Comparison of ENCODE assay signal across 17 cellular contexts in the genomic region with DNA sequence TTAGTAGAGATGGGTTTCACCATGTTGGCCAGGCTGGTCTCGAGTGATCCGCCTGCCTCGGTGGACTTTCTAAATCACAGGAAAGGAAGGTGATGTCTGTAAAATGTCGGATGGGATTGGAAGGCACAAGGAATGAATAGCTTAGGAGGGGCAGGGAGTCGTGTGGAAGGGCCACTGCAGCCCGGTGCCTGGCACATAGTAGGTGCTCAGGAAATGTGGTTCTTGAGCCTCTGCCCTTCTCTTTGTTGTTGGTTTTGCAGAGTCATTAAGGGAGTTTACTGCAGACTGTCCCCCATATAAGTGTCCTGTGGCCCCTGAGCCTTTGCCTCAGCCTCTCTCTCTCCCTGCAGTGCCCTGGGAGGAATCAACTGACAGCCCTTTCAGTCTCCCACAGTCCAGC.
"Had no signal": no experiment of that assay in that cellular context is flagged by ENCODE, and none has a peak within 500 bp of the region (broad histone marks: within the 10 kb centered on the region; RNA-seq: fewer than 3 reads in every experiment).

No MANE protein-coding gene starts in this region.

- H3K27me3 Mint-ChIP-seq: stimulated activated naive B cell treated with anti-CD40 and anti-IgM and Interleukin-4, amounts not matched to agents 10 μg/mL and 1 μg/mL and 100 μg/mL, for 72 hours had no signal

- H3K4me3 ChIP-seq: esophagus squamous epithelium, spleen had no signal

- ATAC-seq: activated CD4-positive, CD25-positive, alpha-beta regulatory T cell treated with anti-CD3 and anti-CD28 coated beads, Interleukin-2, amount 50 U/mL, for 24 hours; activated CD8-positive, alpha-beta T cell treated with anti-CD3 and anti-CD28 coated beads, Interleukin-2, amount 10 ng/mL, durations not matched to agents 7 days and 5 days; activated naive CD8-positive, alpha-beta T cell treated with anti-CD3 and anti-CD28 coated beads, Interleukin-2, amount 50 U/mL, for 24 hours; left ventricle myocardium superior; naive thymus-derived CD8-positive, alpha-beta T cell; stimulated activated naive B cell treated with anti-CD40 and anti-IgM and Interleukin-4, amounts not matched to agents 10 μg/mL and 1 μg/mL and 100 μg/mL, for 72 hours had no signal

- DNase-seq: activated CD4-positive, alpha-beta T cell treated with anti-CD3 and anti-CD28 coated beads, Interleukin-2, amount 10 ng/mL, durations not matched to agents 7 days and 5 days; activated CD8-positive, alpha-beta T cell treated with anti-CD3 and anti-CD28 coated beads, Interleukin-2, amount 10 ng/mL, durations not matched to agents 7 days and 5 days; activated naive CD4-positive, alpha-beta T cell treated with anti-CD3 and anti-CD28 coated beads for 36 hours; activated naive CD8-positive, alpha-beta T cell treated with anti-CD3 and anti-CD28 coated beads, Interleukin-2, amount 50 U/mL, for 24 hours; activated T-cell treated with anti-CD3 and anti-CD28 coated beads, Interleukin-2, amount 50 U/mL, for 24 hours; cerebellar nuclear complex; effector CD8-positive, alpha-beta T cell; esophagus squamous epithelium; left ventricle myocardium superior; naive thymus-derived CD8-positive, alpha-beta T cell; spleen; stimulated activated CD4-positive, alpha-beta T cell treated with anti-CD3 and anti-CD28 coated beads, Interleukin-4, amount 100 ng/mL, for 4 hours; stimulated activated naive B cell treated with anti-CD40 and anti-IgM and Interleukin-4, amounts not matched to agents 10 μg/mL and 1 μg/mL and 100 μg/mL, for 72 hours; T1000 had no signal

- FAIRE-seq: bronchial epithelial cell, endothelial cell of umbilical vein had no signal

- H3K36me3 Mint-ChIP-seq: naive thymus-derived CD8-positive, alpha-beta T cell had no signal

- H3K4me1 Mint-ChIP-seq: activated CD4-positive, alpha-beta T cell treated with anti-CD3 and anti-CD28 coated beads, Interleukin-2, amount 10 ng/mL, durations not matched to agents 7 days and 5 days had no signal

- H3K4me3 Mint-ChIP-seq: activated CD4-positive, alpha-beta T cell treated with anti-CD3 and anti-CD28 coated beads, Interleukin-2, amount 10 ng/mL, durations not matched to agents 7 days and 5 days; activated CD8-positive, alpha-beta T cell treated with anti-CD3 and anti-CD28 coated beads, Interleukin-2, amount 10 ng/mL, durations not matched to agents 7 days and 5 days; activated naive CD4-positive, alpha-beta T cell treated with anti-CD3 and anti-CD28 coated beads for 36 hours; activated naive CD8-positive, alpha-beta T cell treated with anti-CD3 and anti-CD28 coated beads, Interleukin-2, amount 50 U/mL, for 24 hours; activated T-cell treated with anti-CD3 and anti-CD28 coated beads, Interleukin-2, amount 50 U/mL, for 24 hours; naive thymus-derived CD8-positive, alpha-beta T cell; stimulated activated naive B cell treated with anti-CD40 and anti-IgM and Interleukin-4, amounts not matched to agents 10 μg/mL and 1 μg/mL and 100 μg/mL, for 72 hours had no signal

- H3K9me3 Mint-ChIP-seq: activated CD4-positive, alpha-beta T cell treated with anti-CD3 and anti-CD28 coated beads, Interleukin-2, amount 10 ng/mL, durations not matched to agents 7 days and 5 days; activated naive CD4-positive, alpha-beta T cell treated with anti-CD3 and anti-CD28 coated beads for 36 hours; activated naive CD8-positive, alpha-beta T cell treated with anti-CD3 and anti-CD28 coated beads, Interleukin-2, amount 50 U/mL, for 24 hours; activated T-cell treated with anti-CD3 and anti-CD28 coated beads, Interleukin-2, amount 50 U/mL, for 24 hours; naive thymus-derived CD8-positive, alpha-beta T cell; stimulated activated naive B cell treated with anti-CD40 and anti-IgM and Interleukin-4, amounts not matched to agents 10 μg/mL and 1 μg/mL and 100 μg/mL, for 72 hours had no signal

- H3K36me3 ChIP-seq: esophagus squamous epithelium had no signal

- H3K9me3 ChIP-seq: esophagus squamous epithelium, spleen had no signal

- H3K27ac Mint-ChIP-seq: activated CD4-positive, alpha-beta T cell treated with anti-CD3 and anti-CD28 coated beads, Interleukin-2, amount 10 ng/mL, durations not matched to agents 7 days and 5 days; activated naive CD4-positive, alpha-beta T cell treated with anti-CD3 and anti-CD28 coated beads for 36 hours; activated naive CD8-positive, alpha-beta T cell treated with anti-CD3 and anti-CD28 coated beads, Interleukin-2, amount 50 U/mL, for 24 hours; activated T-cell treated with anti-CD3 and anti-CD28 coated beads, Interleukin-2, amount 50 U/mL, for 24 hours had no signal

- H3K27me3 ChIP-seq: esophagus squamous epithelium, spleen had no signal
